In genomic region chr9:8338249-8338721, GRCh38 we compare ENCODE assay signal across 23 cellular contexts.
DNase-seq lines count a peak whose midpoint lies in the region; ATAC-seq, FAIRE-seq and TF ChIP-seq lines count a peak whose summit lies in the region.
"Had no signal": no experiment of that assay in that cellular context is flagged by ENCODE, and none has a peak within 500 bp of the region (broad histone marks: within the 10 kb centered on the region; RNA-seq: fewer than 3 reads in every experiment).

No MANE protein-coding gene starts in this region.

- peak; percentile 98 for ATAC-seq in left colon
- ATAC-seq: activated CD4-positive, alpha-beta T cell treated with anti-CD3 and anti-CD28 coated beads for 36 hours; stimulated activated naive CD8-positive, alpha-beta T cell treated with anti-CD3 and anti-CD28 coated beads, Interleukin-15, amount 100 ng/mL, for 72 hours; T-cell had no signal

- no peaks in the 10 kb centered on the region for H3K4me1 ChIP-seq in small intestine (ENCODE audit: control insufficient read depth in 2 of 2, insufficient read depth in 1 of 2, low read depth in 1 of 2, low read length in 1 of 2)
- H3K4me1 ChIP-seq: adrenal gland had no signal

- no peak overlapping the region for H3K27ac Mint-ChIP-seq in progenitor cell of endocrine pancreas
- H3K27ac Mint-ChIP-seq: activated CD4-positive, alpha-beta T cell treated with anti-CD3 and anti-CD28 coated beads for 36 hours; B cell; stimulated activated naive CD8-positive, alpha-beta T cell treated with anti-CD3 and anti-CD28 coated beads, Interleukin-15, amount 100 ng/mL, for 72 hours; T-cell had no signal

- DNase-seq in NCI-H1694 treated with DMSO at 0.1 percent for 48 hours (lab: John Stamatoyannopoulos, UW) (peak; percentile 33), NCI-H1694 (lab: John Stamatoyannopoulos, UW) (no peak), choroid plexus epithelial cell (ENCODE audit: low read depth) (peak; percentile 87), left colon (no peak), small intestine (peak; percentile 93), progenitor cell of endocrine pancreas (ENCODE audit: low spot score, unreplicated experiment) (no peak), D341Med (ENCODE audit: low spot score) (no peak), NCI-H1105 (lab: John Stamatoyannopoulos, UW) (no peak)
- DNase-seq: activated CD4-positive, alpha-beta T cell treated with anti-CD3 and anti-CD28 coated beads for 36 hours; activated CD8-positive, alpha-beta memory T cell treated with anti-CD3 and anti-CD28 coated beads, Interleukin-2, amount 50 U/mL, for 4 hours; activated gamma-delta T cell; adrenal gland; COR-L47; GM23248; Karpas-422; NCI-H1048; NCI-H526 treated with DMSO at 0.1 percent for 48 hours; stimulated activated CD4-positive, alpha-beta T cell treated with anti-CD3 and anti-CD28 coated beads, Interleukin-4, amount 100 ng/mL, for 1 hour; stimulated activated naive CD8-positive, alpha-beta T cell treated with anti-CD3 and anti-CD28 coated beads, Interleukin-15, amount 100 ng/mL, for 72 hours; T-cell; trophoblast cell had no signal

- peaks cover 40% of the 10 kb centered on the region for H3K36me3 Mint-ChIP-seq in progenitor cell of endocrine pancreas (ENCODE audit: insufficient read depth)
- H3K36me3 Mint-ChIP-seq: T-cell had no signal

- H3K4me1 Mint-ChIP-seq in progenitor cell of endocrine pancreas (ENCODE audit: low read depth), result peaks cover 9% of the 10 kb centered on the region
- H3K4me1 Mint-ChIP-seq: activated CD4-positive, alpha-beta T cell treated with anti-CD3 and anti-CD28 coated beads for 36 hours; stimulated activated naive CD8-positive, alpha-beta T cell treated with anti-CD3 and anti-CD28 coated beads, Interleukin-15, amount 100 ng/mL, for 72 hours; T-cell had no signal

- no peak for TF ChIP-seq CTCF in choroid plexus epithelial cell (conservative IDR thresholded peaks at IDR 0.05; ENCODE audit: low read depth, low read length)
- TF ChIP-seq CTCF in progenitor cell of endocrine pancreas (IDR thresholded peaks at IDR 0.05; ENCODE audit: unreplicated experiment), result no peak

- intact Hi-C loops in left colon (cut with DNase I, micrococcal nuclease), result no loop called here

- no peaks in the 10 kb centered on the region for H3K27me3 ChIP-seq in small intestine (ENCODE audit: control insufficient read depth in 2 of 2, insufficient read depth in 2 of 2, low read length in 2 of 2)
- H3K27me3 ChIP-seq: adrenal gland had no signal

- H3K4me3 ChIP-seq in choroid plexus epithelial cell (ENCODE audit: low read depth, low read length), result no peak overlapping the region
- no peak overlapping the region for H3K4me3 ChIP-seq in small intestine (ENCODE audit: low read depth in 1 of 2, low read length in 2 of 2)
- H3K4me3 ChIP-seq: adrenal gland, GM23248 had no signal

- H3K4me3 Mint-ChIP-seq in progenitor cell of endocrine pancreas (ENCODE audit: low read depth), result no peak overlapping the region
- H3K4me3 Mint-ChIP-seq: activated CD4-positive, alpha-beta T cell treated with anti-CD3 and anti-CD28 coated beads for 36 hours; B cell; stimulated activated naive CD8-positive, alpha-beta T cell treated with anti-CD3 and anti-CD28 coated beads, Interleukin-15, amount 100 ng/mL, for 72 hours; T-cell had no signal

- no peaks in the 10 kb centered on the region for H3K27me3 Mint-ChIP-seq in progenitor cell of endocrine pancreas
- H3K27me3 Mint-ChIP-seq: activated CD4-positive, alpha-beta T cell treated with anti-CD3 and anti-CD28 coated beads for 36 hours; B cell; stimulated activated naive CD8-positive, alpha-beta T cell treated with anti-CD3 and anti-CD28 coated beads, Interleukin-15, amount 100 ng/mL, for 72 hours had no signal

- 24 to 51% (median 29%) methylated on average over 3 of the region's 3 CpGs for WGBS in small intestine, 3 donors

- peak overlapping the region in 1 of 2 donors; percentile 48 for H3K27ac ChIP-seq in small intestine (ENCODE audit: low read depth in 1 of 2, low read length in 1 of 2)
- H3K27ac ChIP-seq: 22Rv1, adrenal gland, GM23248 had no signal

- H3K9me3 Mint-ChIP-seq in progenitor cell of endocrine pancreas (ENCODE audit: low read depth), result peaks cover 6% of the 10 kb centered on the region
- H3K9me3 Mint-ChIP-seq: stimulated activated naive CD8-positive, alpha-beta T cell treated with anti-CD3 and anti-CD28 coated beads, Interleukin-15, amount 100 ng/mL, for 72 hours; T-cell had no signal

- H3K36me3 ChIP-seq in small intestine (ENCODE audit: control insufficient read depth in 2 of 2, insufficient read depth in 2 of 2, low read length in 2 of 2), result no peaks in the 10 kb centered on the region
- H3K36me3 ChIP-seq: adrenal gland had no signal

- no peaks in the 10 kb centered on the region for H3K9me3 ChIP-seq in small intestine (ENCODE audit: control insufficient read depth, low read depth)
- H3K9me3 ChIP-seq: adrenal gland had no signal

- no peak for FAIRE-seq in small intestine (lab: Jason Lieb, UNC)

Comparison
In these comparisons a context has a peak if more than half of its experiments do, and no peak if none do; other contexts are left out.
1. DNase-seq: peak in NCI-H1694 treated with DMSO at 0.1 percent for 48 hours (single experiment), choroid plexus epithelial cell (single experiment) and small intestine (single experiment); none in NCI-H1694 (single experiment), left colon (0 of 2), progenitor cell of endocrine pancreas (single experiment), D341Med (single experiment) and NCI-H1105 (single experiment).